In the genomic region with DNA sequence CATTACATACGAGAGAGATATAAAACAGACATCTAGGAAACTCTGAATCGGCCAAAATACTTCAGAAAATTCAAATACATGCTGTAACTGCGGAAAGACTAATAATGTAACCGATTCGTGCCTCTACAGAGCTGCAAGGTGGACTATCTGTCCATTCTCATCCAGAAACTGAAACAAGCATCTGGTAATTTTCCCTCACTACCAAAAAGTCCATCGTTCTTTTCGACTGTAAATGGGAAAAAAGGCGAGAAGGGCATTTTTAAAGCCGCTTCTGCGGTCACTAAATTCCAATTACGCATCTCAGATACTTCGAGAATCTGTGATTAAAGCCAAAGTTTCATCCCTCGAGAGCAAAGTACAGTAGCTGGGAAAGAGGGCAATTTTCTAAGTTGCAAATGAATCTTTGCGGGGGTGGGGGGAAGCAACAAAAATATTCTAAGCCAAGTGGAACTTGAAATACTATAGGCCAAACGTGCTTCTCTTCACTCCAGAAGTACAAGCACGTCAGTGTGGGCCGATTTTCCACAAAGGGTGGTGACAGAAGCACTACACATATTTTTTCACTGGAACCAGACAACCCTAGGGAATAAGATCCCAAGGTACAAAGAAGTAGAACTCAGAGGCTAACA, we compare ENCODE assay signal across 1 cellular context.
TF ChIP-seq lines count a peak whose summit lies in the region.

No MANE protein-coding gene starts in this region.

TF ChIP-seq in GM12878, 131 proteins besides CTCF, POLR2A, EP300 and RAD21 (continues in another document):
- TF ChIP-seq, protein P1, sequence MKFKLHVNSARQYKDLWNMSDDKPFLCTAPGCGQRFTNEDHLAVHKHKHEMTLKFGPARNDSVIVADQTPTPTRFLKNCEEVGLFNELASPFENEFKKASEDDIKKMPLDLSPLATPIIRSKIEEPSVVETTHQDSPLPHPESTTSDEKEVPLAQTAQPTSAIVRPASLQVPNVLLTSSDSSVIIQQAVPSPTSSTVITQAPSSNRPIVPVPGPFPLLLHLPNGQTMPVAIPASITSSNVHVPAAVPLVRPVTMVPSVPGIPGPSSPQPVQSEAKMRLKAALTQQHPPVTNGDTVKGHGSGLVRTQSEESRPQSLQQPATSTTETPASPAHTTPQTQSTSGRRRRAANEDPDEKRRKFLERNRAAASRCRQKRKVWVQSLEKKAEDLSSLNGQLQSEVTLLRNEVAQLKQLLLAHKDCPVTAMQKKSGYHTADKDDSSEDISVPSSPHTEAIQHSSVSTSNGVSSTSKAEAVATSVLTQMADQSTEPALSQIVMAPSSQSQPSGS (IDR thresholded peaks at IDR 0.05; ENCODE audit: low read length) = no peak
- TF ChIP-seq NR2F1 (conservative IDR thresholded peaks at IDR 0.05) (no peak), TARDBP (IDR thresholded peaks at IDR 0.05; ENCODE audit: borderline replicate concordance) (no peak), CHD4 (IDR thresholded peaks at IDR 0.05) (no peak), NRF1 (conservative IDR thresholded peaks at IDR 0.05; ENCODE audit: low read depth, low read length) (no peak), CBFB (IDR thresholded peaks at IDR 0.05; ENCODE audit: low read depth) (no peak), SPI1 (IDR thresholded peaks at IDR 0.05; ENCODE audit: borderline replicate concordance, insufficient read depth, low read depth, low read length) (no peak), JUNB (IDR thresholded peaks at IDR 0.05) (peak; percentile 57), ZZZ3 (IDR thresholded peaks at IDR 0.05; ENCODE audit: control insufficient read depth, insufficient read length, low read depth) (no peak), TCF12 (IDR thresholded peaks at IDR 0.05; ENCODE audit: low read depth, low read length) (no peak), POLR2AphosphoS5 (IDR thresholded peaks at IDR 0.05; ENCODE audit: low read length) (no peak), PAX5 (IDR thresholded peaks at IDR 0.05; ENCODE audit: borderline replicate concordance, low read depth, low read length) (no peak), ETV6 (conservative IDR thresholded peaks at IDR 0.05 in 1 of 2, IDR thresholded peaks at IDR 0.05 in 1 of 2; ENCODE audit: borderline replicate concordance in 1 of 2, low read depth in 1 of 2) (no peak), ZNF384 (IDR thresholded peaks at IDR 0.05; ENCODE audit: borderline replicate concordance, low read depth, low read length) (no peak), ATF7 (IDR thresholded peaks at IDR 0.05; ENCODE audit: low read depth) (peak; percentile 34; the same call in 1 of the 2 replicates), SMC3 (IDR thresholded peaks at IDR 0.05; ENCODE audit: borderline replicate concordance, low read length) (no peak), RUNX3 (IDR thresholded peaks at IDR 0.05; ENCODE audit: low read length) (peak; percentile 59; the same call in 1 of the 2 replicates), BMI1 (IDR thresholded peaks at IDR 0.05; ENCODE audit: borderline replicate concordance) (peak; percentile 44; the same call in 1 of the 2 replicates), BACH1 (IDR thresholded peaks at IDR 0.05; ENCODE audit: borderline replicate concordance) (no peak), IKZF1 (conservative IDR thresholded peaks at IDR 0.05) (peak; percentile 63; the same call in 1 of the 2 replicates), CREM (IDR thresholded peaks at IDR 0.05; ENCODE audit: low read depth) (no peak), KDM1A (IDR thresholded peaks at IDR 0.05; ENCODE audit: borderline replicate concordance) (no peak), MEF2B (IDR thresholded peaks at IDR 0.05; ENCODE audit: partially characterized antibody, poor library complexity, severe bottlenecking) (no peak), MTA2 (IDR thresholded peaks at IDR 0.05; ENCODE audit: low read depth) (peak; percentile 28; the same call in 1 of the 2 replicates), MEF2A (IDR thresholded peaks at IDR 0.05; ENCODE audit: insufficient read depth, low read depth, low read length) (no peak), HDAC2 (IDR thresholded peaks at IDR 0.05) (no peak), STAT3 (IDR thresholded peaks at IDR 0.05; ENCODE audit: low read depth, low read length) (no peak), ZNF217 (IDR thresholded peaks at IDR 0.05) (no peak), YY1 (IDR thresholded peaks at IDR 0.05; ENCODE audit: low read depth, low read length) (no peak), SP1 (IDR thresholded peaks at IDR 0.05; ENCODE audit: low read depth, low read length) (no peak), BHLHE40 (IDR thresholded peaks at IDR 0.05; ENCODE audit: borderline replicate concordance in 1 of 2, low read depth in 2 of 2, low read length in 1 of 2) (peak in 1 of 2 experiments; percentile 23; a peak in 1 of 4 replicates), SIN3A (IDR thresholded peaks at IDR 0.05; ENCODE audit: low read depth, low read length) (0 out of 2 replicates have a peak, but pooled peaks have one; percentile 34), FOS (IDR thresholded peaks at IDR 0.05; ENCODE audit: borderline replicate concordance, extremely low read depth, insufficient read length) (no peak), TAF1 (IDR thresholded peaks at IDR 0.05; ENCODE audit: borderline replicate concordance, low read depth, low read length) (no peak), EGR1 (IDR thresholded peaks at IDR 0.05; ENCODE audit: borderline replicate concordance in 1 of 2, low read depth in 2 of 2, low read length in 2 of 2) (peak in 1 of 2 experiments; percentile 83; a peak in 1 of 3 replicates), CBX3 (IDR thresholded peaks at IDR 0.05; ENCODE audit: borderline replicate concordance, low read depth) (no peak), SREBF2 (IDR thresholded peaks at IDR 0.05; ENCODE audit: low read length) (no peak), EED (IDR thresholded peaks at IDR 0.05; ENCODE audit: low read depth) (peak; percentile 51; the same call in 1 of the 2 replicates), CHD2 (IDR thresholded peaks at IDR 0.05; ENCODE audit: borderline replicate concordance, low read depth, low read length) (no peak), TCF7 (IDR thresholded peaks at IDR 0.05; ENCODE audit: borderline replicate concordance) (no peak), CHD1 (IDR thresholded peaks at IDR 0.05; ENCODE audit: low read depth, low read length) (no peak), DPF2 (IDR thresholded peaks at IDR 0.05) (0 out of 2 replicates have a peak, but pooled peaks have one; percentile 46), PML (IDR thresholded peaks at IDR 0.05; ENCODE audit: low read length) (no peak)
- TF ChIP-seq, protein P2, sequence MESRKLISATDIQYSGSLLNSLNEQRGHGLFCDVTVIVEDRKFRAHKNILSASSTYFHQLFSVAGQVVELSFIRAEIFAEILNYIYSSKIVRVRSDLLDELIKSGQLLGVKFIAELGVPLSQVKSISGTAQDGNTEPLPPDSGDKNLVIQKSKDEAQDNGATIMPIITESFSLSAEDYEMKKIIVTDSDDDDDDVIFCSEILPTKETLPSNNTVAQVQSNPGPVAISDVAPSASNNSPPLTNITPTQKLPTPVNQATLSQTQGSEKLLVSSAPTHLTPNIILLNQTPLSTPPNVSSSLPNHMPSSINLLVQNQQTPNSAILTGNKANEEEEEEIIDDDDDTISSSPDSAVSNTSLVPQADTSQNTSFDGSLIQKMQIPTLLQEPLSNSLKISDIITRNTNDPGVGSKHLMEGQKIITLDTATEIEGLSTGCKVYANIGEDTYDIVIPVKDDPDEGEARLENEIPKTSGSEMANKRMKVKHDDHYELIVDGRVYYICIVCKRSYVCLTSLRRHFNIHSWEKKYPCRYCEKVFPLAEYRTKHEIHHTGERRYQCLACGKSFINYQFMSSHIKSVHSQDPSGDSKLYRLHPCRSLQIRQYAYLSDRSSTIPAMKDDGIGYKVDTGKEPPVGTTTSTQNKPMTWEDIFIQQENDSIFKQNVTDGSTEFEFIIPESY (IDR thresholded peaks at IDR 0.05) = no peak
- TF ChIP-seq, protein P3, sequence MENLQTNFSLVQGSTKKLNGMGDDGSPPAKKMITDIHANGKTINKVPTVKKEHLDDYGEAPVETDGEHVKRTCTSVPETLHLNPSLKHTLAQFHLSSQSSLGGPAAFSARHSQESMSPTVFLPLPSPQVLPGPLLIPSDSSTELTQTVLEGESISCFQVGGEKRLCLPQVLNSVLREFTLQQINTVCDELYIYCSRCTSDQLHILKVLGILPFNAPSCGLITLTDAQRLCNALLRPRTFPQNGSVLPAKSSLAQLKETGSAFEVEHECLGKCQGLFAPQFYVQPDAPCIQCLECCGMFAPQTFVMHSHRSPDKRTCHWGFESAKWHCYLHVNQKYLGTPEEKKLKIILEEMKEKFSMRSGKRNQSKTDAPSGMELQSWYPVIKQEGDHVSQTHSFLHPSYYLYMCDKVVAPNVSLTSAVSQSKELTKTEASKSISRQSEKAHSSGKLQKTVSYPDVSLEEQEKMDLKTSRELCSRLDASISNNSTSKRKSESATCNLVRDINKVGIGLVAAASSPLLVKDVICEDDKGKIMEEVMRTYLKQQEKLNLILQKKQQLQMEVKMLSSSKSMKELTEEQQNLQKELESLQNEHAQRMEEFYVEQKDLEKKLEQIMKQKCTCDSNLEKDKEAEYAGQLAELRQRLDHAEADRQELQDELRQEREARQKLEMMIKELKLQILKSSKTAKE (IDR thresholded peaks at IDR 0.05; ENCODE audit: low read depth, poor library complexity, severe bottlenecking) = peak; percentile 41
- TF ChIP-seq, protein P4, sequence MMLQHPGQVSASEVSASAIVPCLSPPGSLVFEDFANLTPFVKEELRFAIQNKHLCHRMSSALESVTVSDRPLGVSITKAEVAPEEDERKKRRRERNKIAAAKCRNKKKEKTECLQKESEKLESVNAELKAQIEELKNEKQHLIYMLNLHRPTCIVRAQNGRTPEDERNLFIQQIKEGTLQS (IDR thresholded peaks at IDR 0.05; ENCODE audit: borderline replicate concordance, extremely low read depth, low read depth, low read length) = no peak
- TF ChIP-seq, protein P5, sequence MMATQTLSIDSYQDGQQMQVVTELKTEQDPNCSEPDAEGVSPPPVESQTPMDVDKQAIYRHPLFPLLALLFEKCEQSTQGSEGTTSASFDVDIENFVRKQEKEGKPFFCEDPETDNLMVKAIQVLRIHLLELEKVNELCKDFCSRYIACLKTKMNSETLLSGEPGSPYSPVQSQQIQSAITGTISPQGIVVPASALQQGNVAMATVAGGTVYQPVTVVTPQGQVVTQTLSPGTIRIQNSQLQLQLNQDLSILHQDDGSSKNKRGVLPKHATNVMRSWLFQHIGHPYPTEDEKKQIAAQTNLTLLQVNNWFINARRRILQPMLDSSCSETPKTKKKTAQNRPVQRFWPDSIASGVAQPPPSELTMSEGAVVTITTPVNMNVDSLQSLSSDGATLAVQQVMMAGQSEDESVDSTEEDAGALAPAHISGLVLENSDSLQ (IDR thresholded peaks at IDR 0.05) = no peak
- TF ChIP-seq, protein P6, sequence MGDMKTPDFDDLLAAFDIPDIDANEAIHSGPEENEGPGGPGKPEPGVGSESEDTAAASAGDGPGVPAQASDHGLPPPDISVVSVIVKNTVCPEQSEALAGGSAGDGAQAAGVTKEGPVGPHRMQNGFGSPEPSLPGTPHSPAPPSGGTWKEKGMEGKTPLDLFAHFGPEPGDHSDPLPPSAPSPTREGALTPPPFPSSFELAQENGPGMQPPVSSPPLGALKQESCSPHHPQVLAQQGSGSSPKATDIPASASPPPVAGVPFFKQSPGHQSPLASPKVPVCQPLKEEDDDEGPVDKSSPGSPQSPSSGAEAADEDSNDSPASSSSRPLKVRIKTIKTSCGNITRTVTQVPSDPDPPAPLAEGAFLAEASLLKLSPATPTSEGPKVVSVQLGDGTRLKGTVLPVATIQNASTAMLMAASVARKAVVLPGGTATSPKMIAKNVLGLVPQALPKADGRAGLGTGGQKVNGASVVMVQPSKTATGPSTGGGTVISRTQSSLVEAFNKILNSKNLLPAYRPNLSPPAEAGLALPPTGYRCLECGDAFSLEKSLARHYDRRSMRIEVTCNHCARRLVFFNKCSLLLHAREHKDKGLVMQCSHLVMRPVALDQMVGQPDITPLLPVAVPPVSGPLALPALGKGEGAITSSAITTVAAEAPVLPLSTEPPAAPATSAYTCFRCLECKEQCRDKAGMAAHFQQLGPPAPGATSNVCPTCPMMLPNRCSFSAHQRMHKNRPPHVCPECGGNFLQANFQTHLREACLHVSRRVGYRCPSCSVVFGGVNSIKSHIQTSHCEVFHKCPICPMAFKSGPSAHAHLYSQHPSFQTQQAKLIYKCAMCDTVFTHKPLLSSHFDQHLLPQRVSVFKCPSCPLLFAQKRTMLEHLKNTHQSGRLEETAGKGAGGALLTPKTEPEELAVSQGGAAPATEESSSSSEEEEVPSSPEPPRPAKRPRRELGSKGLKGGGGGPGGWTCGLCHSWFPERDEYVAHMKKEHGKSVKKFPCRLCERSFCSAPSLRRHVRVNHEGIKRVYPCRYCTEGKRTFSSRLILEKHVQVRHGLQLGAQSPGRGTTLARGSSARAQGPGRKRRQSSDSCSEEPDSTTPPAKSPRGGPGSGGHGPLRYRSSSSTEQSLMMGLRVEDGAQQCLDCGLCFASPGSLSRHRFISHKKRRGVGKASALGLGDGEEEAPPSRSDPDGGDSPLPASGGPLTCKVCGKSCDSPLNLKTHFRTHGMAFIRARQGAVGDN (IDR thresholded peaks at IDR 0.05) = no peak
- TF ChIP-seq, protein P7, sequence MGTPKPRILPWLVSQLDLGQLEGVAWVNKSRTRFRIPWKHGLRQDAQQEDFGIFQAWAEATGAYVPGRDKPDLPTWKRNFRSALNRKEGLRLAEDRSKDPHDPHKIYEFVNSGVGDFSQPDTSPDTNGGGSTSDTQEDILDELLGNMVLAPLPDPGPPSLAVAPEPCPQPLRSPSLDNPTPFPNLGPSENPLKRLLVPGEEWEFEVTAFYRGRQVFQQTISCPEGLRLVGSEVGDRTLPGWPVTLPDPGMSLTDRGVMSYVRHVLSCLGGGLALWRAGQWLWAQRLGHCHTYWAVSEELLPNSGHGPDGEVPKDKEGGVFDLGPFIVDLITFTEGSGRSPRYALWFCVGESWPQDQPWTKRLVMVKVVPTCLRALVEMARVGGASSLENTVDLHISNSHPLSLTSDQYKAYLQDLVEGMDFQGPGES (IDR thresholded peaks at IDR 0.05) = no peak
- TF ChIP-seq, protein P8, sequence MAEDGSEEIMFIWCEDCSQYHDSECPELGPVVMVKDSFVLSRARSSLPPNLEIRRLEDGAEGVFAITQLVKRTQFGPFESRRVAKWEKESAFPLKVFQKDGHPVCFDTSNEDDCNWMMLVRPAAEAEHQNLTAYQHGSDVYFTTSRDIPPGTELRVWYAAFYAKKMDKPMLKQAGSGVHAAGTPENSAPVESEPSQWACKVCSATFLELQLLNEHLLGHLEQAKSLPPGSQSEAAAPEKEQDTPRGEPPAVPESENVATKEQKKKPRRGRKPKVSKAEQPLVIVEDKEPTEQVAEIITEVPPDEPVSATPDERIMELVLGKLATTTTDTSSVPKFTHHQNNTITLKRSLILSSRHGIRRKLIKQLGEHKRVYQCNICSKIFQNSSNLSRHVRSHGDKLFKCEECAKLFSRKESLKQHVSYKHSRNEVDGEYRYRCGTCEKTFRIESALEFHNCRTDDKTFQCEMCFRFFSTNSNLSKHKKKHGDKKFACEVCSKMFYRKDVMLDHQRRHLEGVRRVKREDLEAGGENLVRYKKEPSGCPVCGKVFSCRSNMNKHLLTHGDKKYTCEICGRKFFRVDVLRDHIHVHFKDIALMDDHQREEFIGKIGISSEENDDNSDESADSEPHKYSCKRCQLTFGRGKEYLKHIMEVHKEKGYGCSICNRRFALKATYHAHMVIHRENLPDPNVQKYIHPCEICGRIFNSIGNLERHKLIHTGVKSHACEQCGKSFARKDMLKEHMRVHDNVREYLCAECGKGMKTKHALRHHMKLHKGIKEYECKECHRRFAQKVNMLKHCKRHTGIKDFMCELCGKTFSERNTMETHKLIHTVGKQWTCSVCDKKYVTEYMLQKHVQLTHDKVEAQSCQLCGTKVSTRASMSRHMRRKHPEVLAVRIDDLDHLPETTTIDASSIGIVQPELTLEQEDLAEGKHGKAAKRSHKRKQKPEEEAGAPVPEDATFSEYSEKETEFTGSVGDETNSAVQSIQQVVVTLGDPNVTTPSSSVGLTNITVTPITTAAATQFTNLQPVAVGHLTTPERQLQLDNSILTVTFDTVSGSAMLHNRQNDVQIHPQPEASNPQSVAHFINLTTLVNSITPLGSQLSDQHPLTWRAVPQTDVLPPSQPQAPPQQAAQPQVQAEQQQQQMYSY (CRISPR knock-in tag; IDR thresholded peaks at IDR 0.05) = no peak
